In genomic region chr15:62067448-62068044, GRCh38 we compare ENCODE assay signal across 8 cellular contexts. TPM values are rescaled to one million over a fixed set of nuclear protein-coding genes. Genes with fewer than 3 reads are reported as not detected.
DNase-seq lines count a peak whose midpoint lies in the region; ATAC-seq and TF ChIP-seq lines count a peak whose summit lies in the region.

No MANE protein-coding gene starts in this region.

- H3K4me2 ChIP-seq in fibroblast of lung (ENCODE audit: extremely low read depth, insufficient read depth, low read length) (peak overlapping the region; percentile 62), neural progenitor cell (peak overlapping the region; percentile 78)

- ATAC-seq in HG03354 (IDR thresholded peaks at IDR 0.05; ENCODE audit: poor library complexity, severe bottlenecking, unreplicated experiment), result peak; percentile 48

- no peaks in the 10 kb centered on the region for H3K9me3 ChIP-seq in fibroblast of lung (ENCODE audit: control insufficient read depth, insufficient read depth, low read depth, low read length)
- H3K9me3 ChIP-seq in neural progenitor cell (ENCODE audit: low read depth), result no peaks in the 10 kb centered on the region

- H3F3A ChIP-seq in neural progenitor cell (ENCODE audit: low read depth), result peaks cover 24% of the 10 kb centered on the region

- no peaks in the 10 kb centered on the region for H3K36me3 Mint-ChIP-seq in neural progenitor cell

- H3K27me3 ChIP-seq in fibroblast of lung (ENCODE audit: control insufficient read depth, insufficient read depth, low read length), result peaks cover 18% of the 10 kb centered on the region
- peaks cover 86% of the 10 kb centered on the region for H3K27me3 ChIP-seq in neural progenitor cell

- H4K20me1 ChIP-seq in fibroblast of lung (ENCODE audit: control insufficient read depth, extremely low read depth, insufficient read depth, low read length) (no peaks in the 10 kb centered on the region), neural progenitor cell (ENCODE audit: low read depth) (peaks cover 19% of the 10 kb centered on the region)

- TF ChIP-seq CTCF in fibroblast of lung (conservative IDR thresholded peaks at IDR 0.05 in 1 of 2, IDR thresholded peaks at IDR 0.05 in 1 of 2; ENCODE audit: low read depth in 1 of 2, low read length in 2 of 2) (no peak), neural progenitor cell (IDR thresholded peaks at IDR 0.05) (peak; percentile 18)

- H3K27me3 Mint-ChIP-seq in neural progenitor cell (ENCODE audit: insufficient read depth, low read depth), result peaks cover 49% of the 10 kb centered on the region

- H3K4me3 ChIP-seq in fibroblast of lung (replicated peaks in 1 of 4; ENCODE audit: control extremely low read depth in 1 of 4, insufficient read depth in 1 of 4, low read depth in 3 of 4, low read length in 4 of 4) (peak overlapping the region; percentile 10 to 41 (median 28)), neural progenitor cell (peak overlapping the region; percentile 42)

- no peaks in the 10 kb centered on the region for H3K36me3 ChIP-seq in fibroblast of lung (ENCODE audit: control insufficient read depth, insufficient read depth, low read length)
- no peaks in the 10 kb centered on the region for H3K36me3 ChIP-seq in neural progenitor cell

- peaks cover 15% of the 10 kb centered on the region for H3K4me1 Mint-ChIP-seq in neural progenitor cell

- H3K9me3 Mint-ChIP-seq in neural progenitor cell, result no peaks in the 10 kb centered on the region

- H3K4me3 Mint-ChIP-seq in neural progenitor cell, result peak overlapping the region; percentile 85

- H3K27ac ChIP-seq in fibroblast of lung (ENCODE audit: insufficient read depth, low read length), result no peak overlapping the region
- no peak overlapping the region for H3K27ac ChIP-seq in neural progenitor cell

- DNase-seq in Daoy (ENCODE audit: low read depth) (peak; percentile 37), fibroblast of lung (ENCODE audit: low read depth in 2 of 2) (peak in 1 of 2 donors; percentile 6), neural progenitor cell (ENCODE audit: low spot score) (peak; percentile 62), HK-2 (ENCODE audit: unreplicated experiment) (no peak), CD1c-positive myeloid dendritic cell (ENCODE audit: extremely low spot score) (no peak), NCI-H1436 treated with DMSO at 0.1 percent for 48 hours (lab: John Stamatoyannopoulos, UW) (no peak)
- DNase-seq in activated CD8-positive, alpha-beta memory T cell treated with anti-CD3 and anti-CD28 coated beads for 24 hours, result peak; percentile 72

- H3K79me2 ChIP-seq in fibroblast of lung (ENCODE audit: control insufficient read depth, insufficient read depth, low read length) (no peaks in the 10 kb centered on the region), neural progenitor cell (ENCODE audit: low read depth) (no peaks in the 10 kb centered on the region)

- no peak overlapping the region for H3K9ac ChIP-seq in fibroblast of lung (ENCODE audit: insufficient read depth, low read length)
- H3K9ac ChIP-seq in neural progenitor cell, result no peak overlapping the region

- H3K27ac Mint-ChIP-seq in neural progenitor cell, result no peak overlapping the region

- H3K4me1 ChIP-seq in fibroblast of lung (ENCODE audit: control insufficient read depth, extremely low read depth, insufficient read depth, low read length) (no peaks in the 10 kb centered on the region), neural progenitor cell (peaks cover 16% of the 10 kb centered on the region)

- peak overlapping the region; percentile 21 for H2AFZ ChIP-seq in fibroblast of lung (ENCODE audit: low read length)
- H2AFZ ChIP-seq in neural progenitor cell (replicated peaks), result no peak overlapping the region

RNA-seq across cellular contexts. Expression of gene C2CD4A, which starts 0.8 kb away (rescaled TPM):
- total RNA-seq in Daoy (2014; rRNA removed; shearing (Covaris generic)), result not detected in 2 replicates
- total RNA-seq in fibroblast of lung, result not detected in 2 replicates
- not detected in 2 replicates for polyA plus RNA-seq in fibroblast of lung
- polyA plus RNA-seq in fibroblast of lung (2012), result not detected in 2 replicates
- polyA minus RNA-seq in fibroblast of lung (ENCODE audit: low replicate concordance), result not detected in 2 replicates
- not detected in 2 replicates for total RNA-seq in neural progenitor cell (ENCODE audit: low replicate concordance)

RNA-seq across cellular contexts. Expression of gene VPS13C, which starts 7.3 kb away (rescaled TPM):
- 11.6 and 11.7 TPM in 2 replicates for total RNA-seq in Daoy (2014; rRNA removed; shearing (Covaris generic))
- total RNA-seq in fibroblast of lung (77.3 and 82.7 TPM in 2 replicates), neural progenitor cell (ENCODE audit: low replicate concordance) (31.9 and 51.6 TPM in 2 replicates)
- 15.3 and 19.6 TPM in 2 replicates for polyA plus RNA-seq in fibroblast of lung
- 11.7 and 15.0 TPM in 2 replicates for polyA plus RNA-seq in fibroblast of lung (2012)
- 13.1 and 15.3 TPM in 2 replicates for polyA minus RNA-seq in fibroblast of lung (ENCODE audit: low replicate concordance)

Comparison
In these comparisons a context has a peak if more than half of its experiments do, and no peak if none do; other contexts are left out.
1. DNase-seq: peak in Daoy (single experiment), activated CD8-positive, alpha-beta memory T cell treated with anti-CD3 and anti-CD28 coated beads for 24 hours (single experiment) and neural progenitor cell (single experiment); none in HK-2 (single experiment), CD1c-positive myeloid dendritic cell (single experiment) and NCI-H1436 treated with DMSO at 0.1 percent for 48 hours (single experiment).